1 cellular context compared by ENCODE assay signal in genomic region chr1:230542054-230542453, GRCh38.
TF ChIP-seq lines count a peak whose summit lies in the region.

No MANE protein-coding gene starts in this region.

TF ChIP-seq in K562, 482 proteins besides CTCF, POLR2A, EP300 and RAD21 (continued from another document and continues in another):
- TF ChIP-seq CUX1 (CRISPR knock-in tag; IDR thresholded peaks at IDR 0.05) (no peak), BRF1 (IDR thresholded peaks at IDR 0.05; ENCODE audit: borderline replicate concordance, extremely low read depth, insufficient read length) (no peak), MIER1 (IDR thresholded peaks at IDR 0.05; ENCODE audit: low read depth) (no peak), SP2 (IDR thresholded peaks at IDR 0.05; ENCODE audit: extremely low read depth, low read depth, low read length, poor library complexity, severe bottlenecking) (no peak), MBD2 (IDR thresholded peaks at IDR 0.05; ENCODE audit: borderline replicate concordance, low read depth) (no peak), ZNF3 (CRISPR knock-in tag; IDR thresholded peaks at IDR 0.05) (no peak), MAFK (IDR thresholded peaks at IDR 0.05; ENCODE audit: low read length) (no peak), SMARCA5 (IDR thresholded peaks at IDR 0.05) (no peak), ZNF408 (CRISPR knock-in tag; IDR thresholded peaks at IDR 0.05; ENCODE audit: low read depth) (no peak), TRIM25 (IDR thresholded peaks at IDR 0.05; ENCODE audit: borderline replicate concordance) (no peak), ZNF407 (IDR thresholded peaks at IDR 0.05; ENCODE audit: low read depth) (no peak), GABPA (tag; conservative IDR thresholded peaks at IDR 0.05; ENCODE audit: low read depth) (no peak), HBP1 (CRISPR knock-in tag; IDR thresholded peaks at IDR 0.05) (no peak), MECOM (CRISPR knock-in tag; IDR thresholded peaks at IDR 0.05) (no peak; the same call in 1 of the 2 replicates), CLOCK (CRISPR knock-in tag; IDR thresholded peaks at IDR 0.05; ENCODE audit: borderline replicate concordance) (no peak), VEZF1 (CRISPR knock-in tag; IDR thresholded peaks at IDR 0.05) (peak; percentile 33; the same call in 1 of the 2 replicates), MTA1 (IDR thresholded peaks at IDR 0.05; ENCODE audit: borderline replicate concordance) (no peak), CBFB (CRISPR knock-in tag; IDR thresholded peaks at IDR 0.05) (no peak), CHCHD3 (CRISPR knock-in tag; IDR thresholded peaks at IDR 0.05) (no peak), NCOA1 (IDR thresholded peaks at IDR 0.05; ENCODE audit: low read depth) (no peak), HDGF (IDR thresholded peaks at IDR 0.05) (no peak), HDAC2 (IDR thresholded peaks at IDR 0.05) (peak; percentile 28; the same call in 1 of the 2 replicates), ZNF12 (CRISPR knock-in tag; IDR thresholded peaks at IDR 0.05) (no peak), TEAD1 (CRISPR knock-in tag; IDR thresholded peaks at IDR 0.05) (0 out of 4 replicates have a peak, but pooled peaks of 1 of the 2 experiments have one; percentile 62), GATAD2B (IDR thresholded peaks at IDR 0.05; ENCODE audit: borderline replicate concordance) (no peak), EGR1 (conservative IDR thresholded peaks at IDR 0.05) (no peak), HDAC1 (IDR thresholded peaks at IDR 0.05) (peak in 1 of 2 experiments; percentile 69; a peak in 2 of 4 replicates), CEBPG (CRISPR knock-in tag; IDR thresholded peaks at IDR 0.05) (no peak), CEBPG (tag; conservative IDR thresholded peaks at IDR 0.05 in 1 of 2, IDR thresholded peaks at IDR 0.05 in 1 of 2) (no peak), ZNF77 (CRISPR knock-in tag; IDR thresholded peaks at IDR 0.05) (no peak), MED1 (CRISPR knock-in tag; IDR thresholded peaks at IDR 0.05; ENCODE audit: borderline replicate concordance) (no peak), FIP1L1 (IDR thresholded peaks at IDR 0.05; ENCODE audit: low read depth, low read length, poor library complexity, severe bottlenecking) (no peak), ESRRA (IDR thresholded peaks at IDR 0.05; ENCODE audit: borderline replicate concordance, low read depth) (no peak), NCOA6 (IDR thresholded peaks at IDR 0.05) (no peak), FOXJ3 (CRISPR knock-in tag; IDR thresholded peaks at IDR 0.05) (no peak), ZNF766 (CRISPR knock-in tag; conservative IDR thresholded peaks at IDR 0.05) (peak; percentile 57; the same call in 1 of the 2 replicates), MAX (CRISPR knock-in tag; IDR thresholded peaks at IDR 0.05) (no peak), ZNF551 (CRISPR knock-in tag; IDR thresholded peaks at IDR 0.05) (no peak), RNF219 (CRISPR knock-in tag; IDR thresholded peaks at IDR 0.05) (no peak)
